Comparison of ENCODE assay signal across 8 cellular contexts in the genomic region with DNA sequence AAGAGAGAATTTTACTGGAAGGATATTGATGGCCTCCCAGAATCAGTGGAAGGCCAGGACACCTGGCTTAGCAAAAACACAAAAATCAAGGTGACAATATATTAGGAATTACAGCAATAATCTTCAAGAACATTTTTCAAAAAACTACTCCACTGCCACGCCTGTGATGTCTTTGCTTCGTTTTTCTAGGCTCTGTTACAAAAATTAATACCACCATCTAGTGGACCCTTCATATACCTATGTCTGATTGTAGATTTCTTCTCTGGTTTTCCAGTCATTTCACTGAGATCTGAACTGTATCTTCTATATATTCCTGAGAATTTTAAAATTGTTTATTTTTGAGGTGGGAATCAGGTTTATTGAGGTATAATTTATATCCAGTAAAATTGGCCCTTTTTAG. TPM values are rescaled to one million over a fixed set of nuclear protein-coding genes. Genes with fewer than 3 reads are reported as not detected.
DNase-seq lines count a peak whose midpoint lies in the region; ATAC-seq and TF ChIP-seq lines count a peak whose summit lies in the region.

No MANE protein-coding gene starts in this region.

- DNase-seq in GM12865 (ENCODE audit: low read depth) (peak; percentile 17), SK-N-DZ (ENCODE audit: low spot score) (peak; percentile 15), medulla oblongata (ENCODE audit: extremely low spot score) (peak; percentile 30), midbrain (lab: John Stamatoyannopoulos, UW) (no peak), suprapubic skin (ENCODE audit: low spot score in 2 of 2) (no peak), NCI-H446 treated with DMSO at 0.1 percent for 48 hours (lab: John Stamatoyannopoulos, UW) (no peak)

- TF ChIP-seq EP300 in suprapubic skin (IDR thresholded peaks at IDR 0.05): no peak

- H3K4me1 ChIP-seq in suprapubic skin: peaks cover 3% of the 10 kb centered on the region

- 13% methylated on average over 2 of the region's 2 CpGs for WGBS in suprapubic skin

- no peak for TF ChIP-seq POLR2A in suprapubic skin (IDR thresholded peaks at IDR 0.05)

- no peak overlapping the region for H3K27ac ChIP-seq in suprapubic skin

- H3K27me3 ChIP-seq in suprapubic skin: no peaks in the 10 kb centered on the region

- no peaks in the 10 kb centered on the region for H3K9me3 ChIP-seq in suprapubic skin

- TF ChIP-seq CTCF in GM12865 (IDR thresholded peaks at IDR 0.05; ENCODE audit: insufficient read depth, low read depth, low read length, missing control alignments) (peak; percentile 3), suprapubic skin (IDR thresholded peaks at IDR 0.05) (no peak)

- no peaks in the 10 kb centered on the region for H3K36me3 ChIP-seq in suprapubic skin

- ATAC-seq in HG02884 (IDR thresholded peaks at IDR 0.05; ENCODE audit: unreplicated experiment) (peak; percentile 53), esophagus mucosa (no peak)

- H3K4me3 ChIP-seq in GM12865 (ENCODE audit: low read depth, low read length) (no peak overlapping the region), suprapubic skin (no peak overlapping the region)

RNA-seq across cellular contexts. Expression of a gene that starts 5.6 kb away (rescaled TPM):
- 18.6 and 19.9 TPM in 2 replicates for polyA plus RNA-seq in SK-N-DZ (2014; cell fraction: cytosol; rRNA removed)
- polyA plus RNA-seq in SK-N-DZ (2014; cell fraction: nucleus; rRNA removed): 18.8 and 23.9 TPM in 2 replicates
- 10 to 100 TPM; 21.2 to 25.4 (median 22.9) TPM for total RNA-seq in suprapubic skin
- 11.8 TPM for total RNA-seq in esophagus mucosa

RNA-seq across cellular contexts. Expression of a gene that starts 10.6 kb away (rescaled TPM):
- polyA plus RNA-seq in SK-N-DZ (2014; cell fraction: cytosol; rRNA removed): 85.7 and 91.3 TPM in 2 replicates
- polyA plus RNA-seq in SK-N-DZ (2014; cell fraction: nucleus; rRNA removed): 42.2 and 48.7 TPM in 2 replicates
- 10 to 100 TPM; 33.9 to 39.5 (median 39.3) TPM for total RNA-seq in suprapubic skin
- total RNA-seq in esophagus mucosa: 41.6 TPM

RNA-seq across cellular contexts. Expression of a gene that starts 53.8 kb away (rescaled TPM):
- polyA plus RNA-seq in SK-N-DZ (2014; cell fraction: cytosol; rRNA removed): 4.0 and 5.7 TPM in 2 replicates
- polyA plus RNA-seq in SK-N-DZ (2014; cell fraction: nucleus; rRNA removed): 0.82 and 3.6 TPM in 2 replicates
- 1 to 10 TPM; 1.8 to 3.7 (median 2.2) TPM for total RNA-seq in suprapubic skin
- total RNA-seq in esophagus mucosa: 0.84 TPM

Comparison
In these comparisons a context has a peak if more than half of its experiments do, and no peak if none do; other contexts are left out.
1. DNase-seq: peak in GM12865 (single experiment), SK-N-DZ (single experiment) and medulla oblongata (single experiment); none in midbrain (single experiment), suprapubic skin (0 of 2) and NCI-H446 treated with DMSO at 0.1 percent for 48 hours (single experiment).